ENCODE assay signal across 1 cellular context in genomic region chr6:34561227-34561530, GRCh38.
TF ChIP-seq lines count a peak whose summit lies in the region.

No MANE protein-coding gene starts in this region.

TF ChIP-seq in K562, 482 proteins besides CTCF, POLR2A, EP300 and RAD21 (continued from another document):
- TF ChIP-seq USF1 (CRISPR knock-in tag; IDR thresholded peaks at IDR 0.05) (0 out of 2 replicates have a peak, but pooled peaks have one; percentile 4), CHD4 (IDR thresholded peaks at IDR 0.05; ENCODE audit: insufficient read depth, insufficient replicate concordance, low read depth, low read length, poor library complexity, severe bottlenecking) (peak; percentile 66)
